In the genomic region with DNA sequence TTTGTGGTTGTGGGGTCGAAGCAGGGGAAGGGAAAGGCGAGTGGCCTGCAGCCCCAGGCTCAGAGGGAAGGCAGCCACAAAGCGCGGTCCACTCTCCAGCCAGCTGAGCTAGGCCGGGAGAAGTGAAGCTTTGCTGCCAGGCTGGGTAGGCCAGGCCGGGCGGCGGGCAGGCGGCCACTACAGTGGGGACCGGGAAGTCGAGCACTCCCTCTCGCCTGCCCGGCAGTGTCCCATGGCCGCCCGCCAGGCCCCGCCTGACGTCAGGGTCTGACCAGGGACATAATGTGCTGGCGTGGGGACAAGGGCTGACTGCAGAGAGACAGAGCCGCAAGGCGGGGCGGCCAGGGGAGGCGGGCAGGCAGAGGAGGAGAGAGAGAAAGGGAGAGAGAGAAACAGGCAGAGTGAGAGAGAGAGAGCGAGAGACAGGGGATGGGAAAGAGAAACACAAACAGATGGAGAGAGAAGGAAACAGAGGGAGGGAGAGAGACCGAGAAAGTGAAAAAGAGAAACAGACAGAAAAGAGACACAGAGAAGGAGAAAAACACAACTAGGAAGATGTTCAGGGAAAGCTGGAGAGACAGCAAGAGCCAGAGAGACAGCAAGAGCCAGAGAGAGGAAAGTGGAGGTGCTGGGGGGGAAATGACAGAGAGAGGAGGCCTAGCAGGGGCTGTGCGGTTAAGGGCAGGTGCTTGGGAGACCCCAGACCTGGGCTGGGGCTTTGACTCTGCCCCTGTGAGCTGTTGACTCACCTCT, we compare ENCODE assay signal across 8 cellular contexts.
DNase-seq lines count a peak whose midpoint lies in the region; ATAC-seq, FAIRE-seq and TF ChIP-seq lines count a peak whose summit lies in the region.

No MANE protein-coding gene starts in this region.

- H3K9me3 Mint-ChIP-seq in activated CD4-positive, alpha-beta T cell treated with anti-CD3 and anti-CD28 coated beads, Interleukin-2, amount 10 ng/mL, durations not matched to agents 24 days and 14 days = no peaks in the 10 kb centered on the region

- no peak for TF ChIP-seq CTCF in omental fat pad (IDR thresholded peaks at IDR 0.05)

- no peak overlapping the region for H3K27ac Mint-ChIP-seq in activated CD4-positive, alpha-beta T cell treated with anti-CD3 and anti-CD28 coated beads, Interleukin-2, amount 10 ng/mL, durations not matched to agents 24 days and 14 days

- H3K4me3 Mint-ChIP-seq in activated CD4-positive, alpha-beta T cell treated with anti-CD3 and anti-CD28 coated beads, Interleukin-2, amount 10 ng/mL, durations not matched to agents 24 days and 14 days = no peak overlapping the region

- FAIRE-seq in frontal cortex (lab: Jason Lieb, UNC) = no peak

- H3K27me3 Mint-ChIP-seq in activated CD4-positive, alpha-beta T cell treated with anti-CD3 and anti-CD28 coated beads, Interleukin-2, amount 10 ng/mL, durations not matched to agents 24 days and 14 days = peaks cover 19% of the 10 kb centered on the region

- intact Hi-C loops in activated CD4-positive, alpha-beta T cell treated with anti-CD3 and anti-CD28 coated beads, Interleukin-2, amount 10 ng/mL, durations not matched to agents 24 days and 14 days (cut with micrococcal nuclease) = no loop called here

- ATAC-seq in SK-N-SH treated with all-trans-retinoic acid at 6 μM for 48 hours (peak; percentile 84), omental fat pad (ENCODE audit: low FRiP score) (peak; percentile 84), HG03139 (IDR thresholded peaks at IDR 0.05; ENCODE audit: unreplicated experiment) (no peak)

- peaks cover 2% of the 10 kb centered on the region for H3K4me1 Mint-ChIP-seq in activated CD4-positive, alpha-beta T cell treated with anti-CD3 and anti-CD28 coated beads, Interleukin-2, amount 10 ng/mL, durations not matched to agents 24 days and 14 days

- no peaks in the 10 kb centered on the region for H3K36me3 Mint-ChIP-seq in activated CD4-positive, alpha-beta T cell treated with anti-CD3 and anti-CD28 coated beads, Interleukin-2, amount 10 ng/mL, durations not matched to agents 24 days and 14 days (ENCODE audit: low read depth)

- DNase-seq in Ammon's horn (ENCODE audit: low spot score) (peak; percentile 97), frontal cortex (ENCODE audit: low spot score in 2 of 2) (peak; percentile 67 to 83), omental fat pad (ENCODE audit: low spot score) (peak; percentile 90), GM19240 (ENCODE audit: insufficient read length, low spot score) (no peak), amniotic stem cell (lab: John Stamatoyannopoulos, UW) (no peak)
- DNase-seq in activated CD4-positive, alpha-beta T cell treated with anti-CD3 and anti-CD28 coated beads, Interleukin-2, amount 10 ng/mL, durations not matched to agents 24 days and 14 days = no peak

TF ChIP-seq in SK-N-SH treated with all-trans-retinoic acid at 6 μM for 48 hours, 23 proteins besides CTCF, POLR2A, EP300 and RAD21:
- TF ChIP-seq GLIS3 (CRISPR knock-in tag; IDR thresholded peaks at IDR 0.05) (0 out of 2 replicates have a peak, but pooled peaks have one; percentile 17), ZNF565 (CRISPR knock-in tag; conservative IDR thresholded peaks at IDR 0.05; ENCODE audit: low read depth) (0 out of 2 replicates have a peak, but pooled peaks have one; percentile 29), ZFP3 (CRISPR knock-in tag; IDR thresholded peaks at IDR 0.05) (peak; percentile 77; the same call in 1 of the 2 replicates), TCF4 (CRISPR knock-in tag; IDR thresholded peaks at IDR 0.05; ENCODE audit: borderline replicate concordance) (0 out of 2 replicates have a peak, but pooled peaks have one; percentile 14), ISL1 (CRISPR knock-in tag; IDR thresholded peaks at IDR 0.05) (no peak)
- TF ChIP-seq, protein P1, sequence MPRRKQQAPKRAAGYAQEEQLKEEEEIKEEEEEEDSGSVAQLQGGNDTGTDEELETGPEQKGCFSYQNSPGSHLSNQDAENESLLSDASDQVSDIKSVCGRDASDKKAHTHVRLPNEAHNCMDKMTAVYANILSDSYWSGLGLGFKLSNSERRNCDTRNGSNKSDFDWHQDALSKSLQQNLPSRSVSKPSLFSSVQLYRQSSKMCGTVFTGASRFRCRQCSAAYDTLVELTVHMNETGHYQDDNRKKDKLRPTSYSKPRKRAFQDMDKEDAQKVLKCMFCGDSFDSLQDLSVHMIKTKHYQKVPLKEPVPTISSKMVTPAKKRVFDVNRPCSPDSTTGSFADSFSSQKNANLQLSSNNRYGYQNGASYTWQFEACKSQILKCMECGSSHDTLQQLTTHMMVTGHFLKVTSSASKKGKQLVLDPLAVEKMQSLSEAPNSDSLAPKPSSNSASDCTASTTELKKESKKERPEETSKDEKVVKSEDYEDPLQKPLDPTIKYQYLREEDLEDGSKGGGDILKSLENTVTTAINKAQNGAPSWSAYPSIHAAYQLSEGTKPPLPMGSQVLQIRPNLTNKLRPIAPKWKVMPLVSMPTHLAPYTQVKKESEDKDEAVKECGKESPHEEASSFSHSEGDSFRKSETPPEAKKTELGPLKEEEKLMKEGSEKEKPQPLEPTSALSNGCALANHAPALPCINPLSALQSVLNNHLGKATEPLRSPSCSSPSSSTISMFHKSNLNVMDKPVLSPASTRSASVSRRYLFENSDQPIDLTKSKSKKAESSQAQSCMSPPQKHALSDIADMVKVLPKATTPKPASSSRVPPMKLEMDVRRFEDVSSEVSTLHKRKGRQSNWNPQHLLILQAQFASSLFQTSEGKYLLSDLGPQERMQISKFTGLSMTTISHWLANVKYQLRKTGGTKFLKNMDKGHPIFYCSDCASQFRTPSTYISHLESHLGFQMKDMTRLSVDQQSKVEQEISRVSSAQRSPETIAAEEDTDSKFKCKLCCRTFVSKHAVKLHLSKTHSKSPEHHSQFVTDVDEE (CRISPR knock-in tag; IDR thresholded peaks at IDR 0.05) = peak; percentile 43; the same call in 1 of the 2 replicates
- TF ChIP-seq, protein P2, sequence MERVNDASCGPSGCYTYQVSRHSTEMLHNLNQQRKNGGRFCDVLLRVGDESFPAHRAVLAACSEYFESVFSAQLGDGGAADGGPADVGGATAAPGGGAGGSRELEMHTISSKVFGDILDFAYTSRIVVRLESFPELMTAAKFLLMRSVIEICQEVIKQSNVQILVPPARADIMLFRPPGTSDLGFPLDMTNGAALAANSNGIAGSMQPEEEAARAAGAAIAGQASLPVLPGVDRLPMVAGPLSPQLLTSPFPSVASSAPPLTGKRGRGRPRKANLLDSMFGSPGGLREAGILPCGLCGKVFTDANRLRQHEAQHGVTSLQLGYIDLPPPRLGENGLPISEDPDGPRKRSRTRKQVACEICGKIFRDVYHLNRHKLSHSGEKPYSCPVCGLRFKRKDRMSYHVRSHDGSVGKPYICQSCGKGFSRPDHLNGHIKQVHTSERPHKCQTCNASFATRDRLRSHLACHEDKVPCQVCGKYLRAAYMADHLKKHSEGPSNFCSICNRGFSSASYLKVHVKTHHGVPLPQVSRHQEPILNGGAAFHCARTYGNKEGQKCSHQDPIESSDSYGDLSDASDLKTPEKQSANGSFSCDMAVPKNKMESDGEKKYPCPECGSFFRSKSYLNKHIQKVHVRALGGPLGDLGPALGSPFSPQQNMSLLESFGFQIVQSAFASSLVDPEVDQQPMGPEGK (CRISPR knock-in tag; IDR thresholded peaks at IDR 0.05; ENCODE audit: borderline replicate concordance) = no peak
TF ChIP-seq in SK-N-SH treated with all-trans-retinoic acid at 6 μM for 48 hours: peak in this region for 5.

Comparison
In these comparisons a context has a peak if more than half of its experiments do, and no peak if none do; other contexts are left out.
1. DNase-seq: peak in Ammon's horn (single experiment), frontal cortex (2 of 2) and omental fat pad (single experiment); none in activated CD4-positive, alpha-beta T cell treated with anti-CD3 and anti-CD28 coated beads, Interleukin-2, amount 10 ng/mL, durations not matched to agents 24 days and 14 days (single experiment), GM19240 (single experiment) and amniotic stem cell (single experiment).